In genomic region chr6:170274713-170275560, GRCh38 we compare ENCODE assay signal across 27 cellular contexts. TPM values are rescaled to one million over a fixed set of nuclear protein-coding genes. Genes with fewer than 3 reads are reported as not detected.
"Had no signal": no experiment of that assay in that cellular context is flagged by ENCODE, and none has a peak within 500 bp of the region (broad histone marks: within the 10 kb centered on the region; RNA-seq: fewer than 3 reads in every experiment).

No MANE protein-coding gene starts in this region.

- H3K4me1 ChIP-seq: colonic mucosa had no signal

- H3K27ac ChIP-seq: colonic mucosa, epithelial cell of prostate had no signal

- H3K36me3 ChIP-seq: colonic mucosa, gastrocnemius medialis, stomach, thyroid gland, upper lobe of right lung had no signal

- ATAC-seq: activated CD4-positive, alpha-beta T cell treated with anti-CD3 and anti-CD28 coated beads for 36 hours; activated CD8-positive, alpha-beta memory T cell treated with anti-CD3 and anti-CD28 coated beads, Interleukin-2, amount 10 ng/mL, durations not matched to agents 7 days and 5 days; activated CD8-positive, alpha-beta T cell treated with anti-CD3 and anti-CD28 coated beads, Interleukin-2, amount 10 ng/mL, durations not matched to agents 7 days and 5 days; body of pancreas; gastrocnemius medialis; left colon; stimulated activated naive B cell treated with anti-CD40 and anti-IgM and Interleukin-4, amounts not matched to agents 10 μg/mL and 1 μg/mL and 100 μg/mL, for 72 hours; upper lobe of right lung had no signal

- DNase-seq: activated CD4-positive, alpha-beta T cell treated with anti-CD3 and anti-CD28 coated beads for 36 hours; activated CD4-positive, CD25-positive, alpha-beta regulatory T cell; activated CD8-positive, alpha-beta memory T cell treated with anti-CD3 and anti-CD28 coated beads, Interleukin-2, amount 10 ng/mL, durations not matched to agents 7 days and 5 days; activated CD8-positive, alpha-beta T cell treated with anti-CD3 and anti-CD28 coated beads, Interleukin-2, amount 10 ng/mL, durations not matched to agents 7 days and 5 days; activated naive CD4-positive, alpha-beta T cell; activated T-cell treated with anti-CD3 and anti-CD28 coated beads, Interleukin-2, amount 50 U/mL, for 48 hours; anterior cingulate cortex; body of pancreas; cerebellar nuclear complex; colonic mucosa; effector CD8-positive, alpha-beta T cell; gastrocnemius medialis; glutamatergic neuron; left colon; mammary epithelial cell; retina; stimulated activated CD4-positive, alpha-beta T cell treated with anti-CD3 and anti-CD28 coated beads, Interleukin-15, amount 100 ng/mL, for 24 hours; stimulated activated CD4-positive, alpha-beta T cell treated with anti-CD3 and anti-CD28 coated beads, Interleukin-2, amount 100 ng/mL, for 24 hours; stimulated activated naive B cell treated with anti-CD40 and anti-IgM and Interleukin-4, amounts not matched to agents 10 μg/mL and 1 μg/mL and 100 μg/mL, for 72 hours; stomach; thyroid gland; upper lobe of right lung had no signal

- H3K4me3 ChIP-seq: body of pancreas, colonic mucosa, gastrocnemius medialis, smooth muscle cell, stomach, thyroid gland, upper lobe of right lung had no signal

- H3K27me3 ChIP-seq: body of pancreas, colonic mucosa, gastrocnemius medialis, thyroid gland, upper lobe of right lung had no signal

- H3K27ac Mint-ChIP-seq: activated CD4-positive, alpha-beta T cell treated with anti-CD3 and anti-CD28 coated beads for 36 hours; activated CD8-positive, alpha-beta memory T cell treated with anti-CD3 and anti-CD28 coated beads, Interleukin-2, amount 10 ng/mL, durations not matched to agents 7 days and 5 days; activated CD8-positive, alpha-beta T cell treated with anti-CD3 and anti-CD28 coated beads, Interleukin-2, amount 10 ng/mL, durations not matched to agents 7 days and 5 days; activated naive CD8-positive, alpha-beta T cell; progenitor cell of endocrine pancreas; stimulated activated naive B cell treated with anti-CD40 and anti-IgM and Interleukin-4, amounts not matched to agents 10 μg/mL and 1 μg/mL and 100 μg/mL, for 72 hours had no signal

- H3K4me2 ChIP-seq: smooth muscle cell had no signal

- H3K4me3 Mint-ChIP-seq: activated CD4-positive, alpha-beta T cell treated with anti-CD3 and anti-CD28 coated beads for 36 hours; activated CD8-positive, alpha-beta memory T cell treated with anti-CD3 and anti-CD28 coated beads, Interleukin-2, amount 10 ng/mL, durations not matched to agents 7 days and 5 days; activated CD8-positive, alpha-beta T cell treated with anti-CD3 and anti-CD28 coated beads, Interleukin-2, amount 10 ng/mL, durations not matched to agents 7 days and 5 days; activated naive CD8-positive, alpha-beta T cell; stimulated activated naive B cell treated with anti-CD40 and anti-IgM and Interleukin-4, amounts not matched to agents 10 μg/mL and 1 μg/mL and 100 μg/mL, for 72 hours had no signal

- H3K9me3 ChIP-seq: body of pancreas, colonic mucosa, gastrocnemius medialis, stomach, thyroid gland, upper lobe of right lung had no signal

- H3K27me3 Mint-ChIP-seq: activated naive CD8-positive, alpha-beta T cell had no signal

- H3K36me3 Mint-ChIP-seq: activated CD8-positive, alpha-beta memory T cell treated with anti-CD3 and anti-CD28 coated beads, Interleukin-2, amount 10 ng/mL, durations not matched to agents 7 days and 5 days; activated naive CD8-positive, alpha-beta T cell had no signal

RNA-seq across cellular contexts. Expression of gene DLL1, which starts 15.9 kb away (rescaled TPM):
- total RNA-seq: T-helper 1 cell treated with Interleukin-12 subunit alpha and Interleukin-12 subunit beta and Interleukin-4 antibody, amounts not matched to agents 30 ng/mL and 1 ng/mL, for 36 hours had no signal
